Comparison of ENCODE assay signal across 1 cellular context in genomic region chr1:157292809-157293564, GRCh38.
TF ChIP-seq lines count a peak whose summit lies in the region.

No MANE protein-coding gene starts in this region.

TF ChIP-seq in HepG2, 621 proteins besides CTCF, POLR2A, EP300 and RAD21:
- TF ChIP-seq ZNF414 (CRISPR knock-in tag; IDR thresholded peaks at IDR 0.05): no peak
- no peak for TF ChIP-seq MIXL1 (CRISPR knock-in tag; IDR thresholded peaks at IDR 0.05)
- TF ChIP-seq KLF9 (CRISPR knock-in tag; IDR thresholded peaks at IDR 0.05; ENCODE audit: low read depth): no peak
- no peak for TF ChIP-seq SMAD9 (CRISPR knock-in tag; IDR thresholded peaks at IDR 0.05)
- no peak for TF ChIP-seq ZNF367 (CRISPR knock-in tag; IDR thresholded peaks at IDR 0.05; ENCODE audit: borderline replicate concordance)
- TF ChIP-seq SMC3 (IDR thresholded peaks at IDR 0.05; ENCODE audit: low read length): no peak
- no peak for TF ChIP-seq TEF (CRISPR knock-in tag; IDR thresholded peaks at IDR 0.05)
- no peak for TF ChIP-seq DMTF1 (CRISPR knock-in tag; IDR thresholded peaks at IDR 0.05)
- TF ChIP-seq TEAD2 (CRISPR knock-in tag; IDR thresholded peaks at IDR 0.05): no peak
- TF ChIP-seq JUND (CRISPR knock-in tag; IDR thresholded peaks at IDR 0.05): no peak
- no peak for TF ChIP-seq ZNF674 (CRISPR knock-in tag; IDR thresholded peaks at IDR 0.05; ENCODE audit: low read depth)
- TF ChIP-seq ZNF382 (CRISPR knock-in tag; IDR thresholded peaks at IDR 0.05; ENCODE audit: borderline replicate concordance): no peak
- no peak for TF ChIP-seq NR2F6 (IDR thresholded peaks at IDR 0.05)
- TF ChIP-seq NR2F6 (CRISPR knock-in tag; IDR thresholded peaks at IDR 0.05): no peak
- no peak for TF ChIP-seq POGZ (CRISPR knock-in tag; IDR thresholded peaks at IDR 0.05)
- TF ChIP-seq TAF1 (CRISPR knock-in tag; IDR thresholded peaks at IDR 0.05): no peak
- TF ChIP-seq PITX1 (CRISPR knock-in tag; IDR thresholded peaks at IDR 0.05): no peak
- no peak for TF ChIP-seq FOXC1 (CRISPR knock-in tag; IDR thresholded peaks at IDR 0.05; ENCODE audit: borderline replicate concordance)
- no peak for TF ChIP-seq ZNF451 (CRISPR knock-in tag; IDR thresholded peaks at IDR 0.05)
- no peak for TF ChIP-seq ZNF766 (CRISPR knock-in tag; IDR thresholded peaks at IDR 0.05; ENCODE audit: borderline replicate concordance)
- no peak for TF ChIP-seq ZNF564 (CRISPR knock-in tag; IDR thresholded peaks at IDR 0.05)
